ENCODE assay signal across 1 cellular context in the genomic region with DNA sequence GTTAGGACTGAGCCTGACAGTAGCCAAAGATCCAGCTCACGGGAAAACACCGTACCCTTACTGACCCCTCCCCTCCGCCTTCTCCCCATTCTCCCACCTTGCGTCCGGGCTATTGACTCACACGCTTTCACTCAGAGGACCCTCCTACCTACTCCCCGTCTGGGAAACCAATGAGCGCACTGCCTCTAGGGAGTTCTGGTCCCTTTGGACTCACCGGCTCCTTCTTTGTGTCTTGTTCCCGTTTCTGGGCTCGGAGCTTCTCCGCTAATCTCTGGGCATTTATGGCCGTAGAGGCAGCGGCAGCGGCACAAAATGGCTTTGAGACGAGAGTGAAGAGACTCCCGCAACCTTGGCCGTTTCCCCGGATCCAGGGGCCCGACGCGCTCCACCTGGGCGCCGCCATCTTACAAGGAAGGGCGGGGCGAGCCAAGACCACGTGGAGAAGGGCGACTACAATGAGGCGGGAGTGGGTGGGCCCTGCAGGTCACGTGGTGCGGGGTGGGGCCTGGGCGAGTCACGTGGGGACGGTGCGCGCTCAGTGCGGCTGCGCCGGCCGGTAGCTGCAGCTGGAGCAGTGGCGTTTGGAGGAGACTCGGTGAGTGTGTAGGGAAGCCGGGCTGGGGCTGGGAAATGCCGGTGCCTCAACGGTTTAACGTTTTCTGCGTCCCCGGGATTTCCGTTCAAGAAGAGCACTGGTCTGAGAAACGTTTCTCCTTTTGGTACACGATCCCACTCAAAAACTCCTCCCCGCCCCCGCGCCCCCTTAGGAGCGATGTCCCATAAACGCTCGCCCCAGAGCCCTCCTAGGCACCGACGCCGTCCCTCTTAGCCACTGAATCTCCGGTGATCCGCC.
TF ChIP-seq lines count a peak whose summit lies in the region.

Gene FAM118B (plus strand): TSS at position 547 of the 853 bp plus-strand sequence. CDS start 23,220 bp downstream, outside the sequence.
A gene with protein sequence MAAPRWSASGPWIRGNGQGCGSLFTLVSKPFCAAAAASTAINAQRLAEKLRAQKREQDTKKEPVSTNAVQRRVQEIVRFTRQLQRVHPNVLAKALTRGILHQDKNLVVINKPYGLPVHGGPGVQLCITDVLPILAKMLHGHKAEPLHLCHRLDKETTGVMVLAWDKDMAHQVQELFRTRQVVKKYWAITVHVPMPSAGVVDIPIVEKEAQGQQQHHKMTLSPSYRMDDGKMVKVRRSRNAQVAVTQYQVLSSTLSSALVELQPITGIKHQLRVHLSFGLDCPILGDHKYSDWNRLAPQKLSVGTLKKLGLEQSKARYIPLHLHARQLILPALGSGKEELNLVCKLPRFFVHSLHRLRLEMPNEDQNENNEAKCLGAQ (minus strand): TSS at position 415 of the 853 bp plus-strand sequence. CDS start 12 bp downstream, at position 403.

TF ChIP-seq in HEK293, 187 proteins besides CTCF, POLR2A, EP300 and RAD21 (continued from another document):
- no peak for TF ChIP-seq ZNF302 (tag by site-specific recombination; IDR thresholded peaks at IDR 0.05; ENCODE audit: low read depth)
- no peak for TF ChIP-seq ZNF174 (tag by site-specific recombination; IDR thresholded peaks at IDR 0.05)
- no peak for TF ChIP-seq ZBTB20 (tag by site-specific recombination; IDR thresholded peaks at IDR 0.05)
- TF ChIP-seq ZXDB (tag by site-specific recombination; IDR thresholded peaks at IDR 0.05) = peak; percentile 84
- TF ChIP-seq ZNF561 (tag by site-specific recombination; IDR thresholded peaks at IDR 0.05; ENCODE audit: borderline replicate concordance) = no peak
- no peak for TF ChIP-seq AEBP2 (tag by site-specific recombination; IDR thresholded peaks at IDR 0.05; ENCODE audit: borderline replicate concordance)
- TF ChIP-seq, protein P1, sequence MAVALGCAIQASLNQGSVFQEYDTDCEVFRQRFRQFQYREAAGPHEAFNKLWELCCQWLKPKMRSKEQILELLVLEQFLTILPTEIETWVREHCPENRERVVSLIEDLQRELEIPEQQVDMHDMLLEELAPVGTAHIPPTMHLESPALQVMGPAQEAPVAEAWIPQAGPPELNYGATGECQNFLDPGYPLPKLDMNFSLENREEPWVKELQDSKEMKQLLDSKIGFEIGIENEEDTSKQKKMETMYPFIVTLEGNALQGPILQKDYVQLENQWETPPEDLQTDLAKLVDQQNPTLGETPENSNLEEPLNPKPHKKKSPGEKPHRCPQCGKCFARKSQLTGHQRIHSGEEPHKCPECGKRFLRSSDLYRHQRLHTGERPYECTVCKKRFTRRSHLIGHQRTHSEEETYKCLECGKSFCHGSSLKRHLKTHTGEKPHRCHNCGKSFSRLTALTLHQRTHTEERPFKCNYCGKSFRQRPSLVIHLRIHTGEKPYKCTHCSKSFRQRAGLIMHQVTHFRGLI (tag by site-specific recombination; IDR thresholded peaks at IDR 0.05) = no peak
- TF ChIP-seq ZBTB10 (tag by site-specific recombination; IDR thresholded peaks at IDR 0.05) = no peak
- TF ChIP-seq ZNF341 (tag by site-specific recombination; IDR thresholded peaks at IDR 0.05; ENCODE audit: low read depth) = no peak
- peak; percentile 30; the same call in 1 of the 2 replicates for TF ChIP-seq SP7 (tag by site-specific recombination; IDR thresholded peaks at IDR 0.05)
- no peak for TF ChIP-seq ZFP37 (tag by site-specific recombination; IDR thresholded peaks at IDR 0.05)
- no peak for TF ChIP-seq ZNF544 (tag by site-specific recombination; IDR thresholded peaks at IDR 0.05)
- TF ChIP-seq ZNF248 (tag by site-specific recombination; IDR thresholded peaks at IDR 0.05) = no peak
